ENCODE assay signal across 19 cellular contexts in the genomic region with DNA sequence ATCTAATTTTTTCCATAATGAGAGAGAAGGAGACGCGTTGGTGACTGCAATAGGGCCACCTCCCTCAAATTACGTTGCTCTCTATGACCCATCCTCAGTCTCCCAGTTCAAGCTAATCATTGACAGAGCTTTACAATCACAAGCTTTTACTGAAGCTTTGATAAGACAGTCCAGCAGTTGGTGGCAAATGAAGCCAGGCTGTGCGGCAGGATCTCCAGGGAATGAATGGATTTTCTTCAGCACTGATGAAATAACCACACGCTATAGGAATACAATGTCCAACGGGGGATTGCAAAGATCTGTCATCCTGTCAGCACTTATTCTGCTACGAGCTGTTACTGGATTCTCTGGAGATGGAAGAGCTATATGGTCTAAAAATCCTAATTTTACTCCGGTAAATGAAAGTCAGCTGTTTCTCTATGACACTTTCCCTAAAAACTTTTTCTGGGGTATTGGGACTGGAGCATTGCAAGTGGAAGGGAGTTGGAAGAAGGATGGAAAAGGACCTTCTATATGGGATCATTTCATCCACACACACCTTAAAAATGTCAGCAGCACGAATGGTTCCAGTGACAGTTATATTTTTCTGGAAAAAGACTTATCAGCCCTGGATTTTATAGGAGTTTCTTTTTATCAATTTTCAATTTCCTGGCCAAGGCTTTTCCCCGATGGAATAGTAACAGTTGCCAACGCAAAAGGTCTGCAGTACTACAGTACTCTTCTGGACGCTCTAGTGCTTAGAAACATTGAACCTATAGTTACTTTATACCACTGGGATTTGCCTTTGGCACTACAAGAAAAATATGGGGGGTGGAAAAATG. TPM values are rescaled to one million over a fixed set of nuclear protein-coding genes. Genes with fewer than 3 reads are reported as not detected.
DNase-seq lines count a peak whose midpoint lies in the region; ATAC-seq and TF ChIP-seq lines count a peak whose summit lies in the region.
"Had no signal": no experiment of that assay in that cellular context is flagged by ENCODE, and none has a peak within 500 bp of the region (broad histone marks: within the 10 kb centered on the region; RNA-seq: fewer than 3 reads in every experiment).

Gene KLB (plus strand): TSS at position 168 of the 821 bp plus-strand sequence. CDS start 20 bp downstream, at position 188.

- POLR2A ChIA-PET in activated CD4-positive, alpha-beta T cell treated with anti-CD3 and anti-CD28 coated beads for 36 hours (lab: Charles Lee) = no interaction called here
- POLR2A ChIA-PET in PC-3 (lab: Charles Lee; ENCODE audit: unreplicated experiment) = no interaction called here

- H3K27ac ChIP-seq in SJCRH30 (no peak within 1 kb of the TSS), breast epithelium (no peak within 1 kb of the TSS), PC-3 (ENCODE audit: low read length) (no peak within 1 kb of the TSS)
- H3K27ac ChIP-seq: HL-60, lower lobe of right lung had no signal

- H3K9me3 Mint-ChIP-seq in Calu3 (ENCODE audit: low read depth, unreplicated experiment) = no peaks in the 10 kb centered on the region
- no peaks in the 10 kb centered on the region for H3K9me3 Mint-ChIP-seq in activated CD4-positive, alpha-beta T cell treated with anti-CD3 and anti-CD28 coated beads for 36 hours (ENCODE audit: low read depth)
- H3K9me3 Mint-ChIP-seq: dendritic cell treated with granulocyte-macrophage colony-stimulating factor and Interleukin-4, amounts not matched to agents 40 ng/mL and 50 ng/mL, for 4 days; nephron had no signal

- BruUV-seq in Calu3 (replicated peaks; lab: Mats Ljungman, UMichigan) = no TSS peak
- no TSS peak for BruUV-seq in PC-3 (replicated peaks; lab: Mats Ljungman, UMichigan)

- H3K4me1 Mint-ChIP-seq in Calu3 (ENCODE audit: low read depth, unreplicated experiment) = peaks cover 9% of the 10 kb centered on the region
- no peaks in the 10 kb centered on the region for H3K4me1 Mint-ChIP-seq in activated CD4-positive, alpha-beta T cell treated with anti-CD3 and anti-CD28 coated beads for 36 hours

- no peak within 1 kb of the TSS for H3K9ac ChIP-seq in PC-3 (ENCODE audit: low read length)
- H3K9ac ChIP-seq: SK-N-SH had no signal

- TF ChIP-seq POLR2A in breast epithelium (IDR thresholded peaks at IDR 0.05) = no peak

- H3K9me2 ChIP-seq in PC-3 (replicated peaks; ENCODE audit: low read length) = no peaks in the 10 kb centered on the region
- H3K9me2 ChIP-seq: SK-N-SH had no signal

- no peaks in the 10 kb centered on the region for H3F3A ChIP-seq in PC-3 (ENCODE audit: low read length, unreplicated experiment)

- H3K4me2 ChIP-seq in PC-3 (ENCODE audit: low read length) = no peak within 1 kb of the TSS
- H3K4me2 ChIP-seq: SK-N-SH had no signal

- no peaks in the 10 kb centered on the region for H4K20me1 ChIP-seq in PC-3 (ENCODE audit: low read length)

- H3K27me3 Mint-ChIP-seq in Calu3 (ENCODE audit: unreplicated experiment) = no peaks in the 10 kb centered on the region
- H3K27me3 Mint-ChIP-seq in activated CD4-positive, alpha-beta T cell treated with anti-CD3 and anti-CD28 coated beads for 36 hours = no peaks in the 10 kb centered on the region

- no peaks in the 10 kb centered on the region for H3K9me3 ChIP-seq in SJCRH30 (replicated peaks)
- no peaks in the 10 kb centered on the region for H3K9me3 ChIP-seq in breast epithelium
- H3K9me3 ChIP-seq in PC-3 (ENCODE audit: low read length) = no peaks in the 10 kb centered on the region
- H3K9me3 ChIP-seq: lower lobe of right lung, SK-N-SH had no signal

- H3K4me3 ChIP-seq in SJCRH30 (peak within 1 kb of the TSS; percentile 11; the same call in 1 of the 2 replicates), foreskin fibroblast (ENCODE audit: low read depth in 1 of 2, low read length in 2 of 2) (no peak within 1 kb of the TSS), breast epithelium (no peak within 1 kb of the TSS), PC-3 (ENCODE audit: low read length) (no peak within 1 kb of the TSS)
- H3K4me3 ChIP-seq: lower lobe of right lung had no signal

- TF ChIP-seq CTCF in Calu3 (IDR thresholded peaks at IDR 0.05; ENCODE audit: unreplicated experiment) = no peak
- no peak for TF ChIP-seq CTCF in foreskin fibroblast (IDR thresholded peaks at IDR 0.05; ENCODE audit: low read depth, low read length)
- TF ChIP-seq CTCF in breast epithelium (IDR thresholded peaks at IDR 0.05) = no peak
- TF ChIP-seq CTCF in PC-3 (conservative IDR thresholded peaks at IDR 0.05; ENCODE audit: low read depth, low read length) = no peak

- H2AFZ ChIP-seq in PC-3 (ENCODE audit: low read length) = no peak within 1 kb of the TSS

- intact Hi-C loops in Calu3 (cut with micrococcal nuclease; ENCODE audit: unreplicated experiment) (no loop called here), breast epithelium (cut with DNase I; ENCODE audit: low total_unique reads) (no loop called here), PC-3 (cut with micrococcal nuclease) (no loop called here)
- intact Hi-C loops in activated CD4-positive, alpha-beta T cell treated with anti-CD3 and anti-CD28 coated beads for 36 hours (cut with DNase I, micrococcal nuclease) = no loop called here

- ATAC-seq in activated CD4-positive, alpha-beta T cell treated with anti-CD3 and anti-CD28 coated beads for 36 hours = no peak
- ATAC-seq in PC-3 (no peak), GM19324 (IDR thresholded peaks at IDR 0.05; ENCODE audit: low FRiP score, unreplicated experiment) (no peak)
- ATAC-seq: sciatic nerve had no signal

- no peak for DNase-seq in Calu3
- peak in 1 of 2 experiments; percentile 42 for DNase-seq in SJCRH30
- DNase-seq in foreskin fibroblast = peak; percentile 10 to 30
- peak; percentile 66 for DNase-seq in renal cortical epithelial cell (ENCODE audit: low read depth)
- no peak for DNase-seq in activated CD4-positive, alpha-beta T cell treated with anti-CD3 and anti-CD28 coated beads for 36 hours
- no peak for DNase-seq in breast epithelium (ENCODE audit: low spot score in 2 of 2)
- no peak for DNase-seq in PC-3
- DNase-seq: DND-41, lower lobe of right lung, NCI-H146, NCI-H510A, SK-N-SH had no signal

- no peak within 1 kb of the TSS for H3K27ac Mint-ChIP-seq in Calu3 (ENCODE audit: unreplicated experiment)
- no peak within 1 kb of the TSS for H3K27ac Mint-ChIP-seq in activated CD4-positive, alpha-beta T cell treated with anti-CD3 and anti-CD28 coated beads for 36 hours
- H3K27ac Mint-ChIP-seq: dendritic cell treated with granulocyte-macrophage colony-stimulating factor and Interleukin-4, amounts not matched to agents 40 ng/mL and 50 ng/mL, for 4 days; nephron had no signal

- H3K4me1 ChIP-seq in SJCRH30 (peaks cover 4% of the 10 kb centered on the region; the same call in 1 of the 2 replicates), breast epithelium (no peaks in the 10 kb centered on the region), PC-3 (ENCODE audit: insufficient read depth, low read length) (no peaks in the 10 kb centered on the region)
- H3K4me1 ChIP-seq: lower lobe of right lung had no signal

- H3K36me3 ChIP-seq in SJCRH30 = no peaks in the 10 kb centered on the region
- H3K36me3 ChIP-seq in breast epithelium = no peaks in the 10 kb centered on the region
- H3K36me3 ChIP-seq in PC-3 (ENCODE audit: low read depth, low read length) = no peaks in the 10 kb centered on the region
- H3K36me3 ChIP-seq: lower lobe of right lung had no signal

- CTCF ChIA-PET in Calu3 (lab: Charles Lee) = no interaction called here
- CTCF ChIA-PET in activated CD4-positive, alpha-beta T cell treated with anti-CD3 and anti-CD28 coated beads for 36 hours (lab: Charles Lee) = interaction anchor here (1.2 to 1.6 kb wide), 4 partner anchors 8 to 78 kb away, joined by 3 to 6 read pairs (median 4); no protein-coding TSS in a partner anchor
- CTCF ChIA-PET in PC-3 (lab: Charles Lee) = no interaction called here

- H3K36me3 Mint-ChIP-seq in Calu3 (ENCODE audit: insufficient read depth, unreplicated experiment) = no peaks in the 10 kb centered on the region
- no peaks in the 10 kb centered on the region for H3K36me3 Mint-ChIP-seq in activated CD4-positive, alpha-beta T cell treated with anti-CD3 and anti-CD28 coated beads for 36 hours (ENCODE audit: low read depth)

- no peaks in the 10 kb centered on the region for H3K79me2 ChIP-seq in PC-3 (ENCODE audit: low read length)

- H3K4me3 Mint-ChIP-seq in Calu3 (ENCODE audit: low read depth, unreplicated experiment) = peak within 1 kb of the TSS; percentile 60
- no peak within 1 kb of the TSS for H3K4me3 Mint-ChIP-seq in activated CD4-positive, alpha-beta T cell treated with anti-CD3 and anti-CD28 coated beads for 36 hours
- H3K4me3 Mint-ChIP-seq: dendritic cell treated with granulocyte-macrophage colony-stimulating factor and Interleukin-4, amounts not matched to agents 40 ng/mL and 50 ng/mL, for 4 days; nephron had no signal

- H3K27me3 ChIP-seq in SJCRH30 (no peaks in the 10 kb centered on the region), breast epithelium (no peaks in the 10 kb centered on the region), PC-3 (ENCODE audit: low read length) (no peaks in the 10 kb centered on the region)

RNA-seq across cellular contexts. Expression of gene KLB, which starts in this region (rescaled TPM):
- total RNA-seq in Calu3 (2022) (0.07 and 0.09 TPM in 2 replicates), renal cortical epithelial cell (not detected in 2 replicates), breast epithelium (10 to 100 TPM in 1 of 3 donors, 1 to 10 TPM in 2; 2.0 to 23.2 (median 4.6) TPM), PC-3 (2014; rRNA removed) (not detected in 2 replicates)
- total RNA-seq in SJCRH30 (2014; rRNA removed; shearing (Covaris generic)) = 0.02 TPM in 1 of 2 replicates, not detected in the other
- total RNA-seq in activated CD4-positive, alpha-beta T cell treated with anti-CD3 and anti-CD28 coated beads for 36 hours = not detected
- total RNA-seq: LHCN-M2, OCI-LY7 had no signal

Comparison
In these comparisons a context has a peak if more than half of its experiments do, and no peak if none do; other contexts are left out.
1. Peak in DNase-seq in renal cortical epithelial cell; RNA of the gene not detected or under 1 TPM.
2. DNase-seq: peak in foreskin fibroblast (2 of 2); none in Calu3 (single experiment), activated CD4-positive, alpha-beta T cell treated with anti-CD3 and anti-CD28 coated beads for 36 hours (single experiment), breast epithelium (0 of 2) and PC-3 (single experiment).